In genomic region chr1:43632135-43632670, GRCh38 we compare ENCODE assay signal across 1 cellular context.
TF ChIP-seq lines count a peak whose summit lies in the region.

No MANE protein-coding gene starts in this region.

TF ChIP-seq in HEK293, 187 proteins besides CTCF, POLR2A, EP300 and RAD21 (continued from another document):
- TF ChIP-seq, protein P1, sequence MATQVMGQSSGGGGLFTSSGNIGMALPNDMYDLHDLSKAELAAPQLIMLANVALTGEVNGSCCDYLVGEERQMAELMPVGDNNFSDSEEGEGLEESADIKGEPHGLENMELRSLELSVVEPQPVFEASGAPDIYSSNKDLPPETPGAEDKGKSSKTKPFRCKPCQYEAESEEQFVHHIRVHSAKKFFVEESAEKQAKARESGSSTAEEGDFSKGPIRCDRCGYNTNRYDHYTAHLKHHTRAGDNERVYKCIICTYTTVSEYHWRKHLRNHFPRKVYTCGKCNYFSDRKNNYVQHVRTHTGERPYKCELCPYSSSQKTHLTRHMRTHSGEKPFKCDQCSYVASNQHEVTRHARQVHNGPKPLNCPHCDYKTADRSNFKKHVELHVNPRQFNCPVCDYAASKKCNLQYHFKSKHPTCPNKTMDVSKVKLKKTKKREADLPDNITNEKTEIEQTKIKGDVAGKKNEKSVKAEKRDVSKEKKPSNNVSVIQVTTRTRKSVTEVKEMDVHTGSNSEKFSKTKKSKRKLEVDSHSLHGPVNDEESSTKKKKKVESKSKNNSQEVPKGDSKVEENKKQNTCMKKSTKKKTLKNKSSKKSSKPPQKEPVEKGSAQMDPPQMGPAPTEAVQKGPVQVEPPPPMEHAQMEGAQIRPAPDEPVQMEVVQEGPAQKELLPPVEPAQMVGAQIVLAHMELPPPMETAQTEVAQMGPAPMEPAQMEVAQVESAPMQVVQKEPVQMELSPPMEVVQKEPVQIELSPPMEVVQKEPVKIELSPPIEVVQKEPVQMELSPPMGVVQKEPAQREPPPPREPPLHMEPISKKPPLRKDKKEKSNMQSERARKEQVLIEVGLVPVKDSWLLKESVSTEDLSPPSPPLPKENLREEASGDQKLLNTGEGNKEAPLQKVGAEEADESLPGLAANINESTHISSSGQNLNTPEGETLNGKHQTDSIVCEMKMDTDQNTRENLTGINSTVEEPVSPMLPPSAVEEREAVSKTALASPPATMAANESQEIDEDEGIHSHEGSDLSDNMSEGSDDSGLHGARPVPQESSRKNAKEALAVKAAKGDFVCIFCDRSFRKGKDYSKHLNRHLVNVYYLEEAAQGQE (tag by site-specific recombination; IDR thresholded peaks at IDR 0.05): peak; percentile 94
